ENCODE assay signal across 9 cellular contexts in genomic region chr4:73620115-73620792, GRCh38. TPM values are rescaled to one million over a fixed set of nuclear protein-coding genes. Genes with fewer than 3 reads are reported as not detected.
DNase-seq lines count a peak whose midpoint lies in the region; ATAC-seq lines count a peak whose summit lies in the region.
"Had no signal": no experiment of that assay in that cellular context is flagged by ENCODE, and none has a peak within 500 bp of the region (broad histone marks: within the 10 kb centered on the region; RNA-seq: fewer than 3 reads in every experiment).

A gene with protein sequence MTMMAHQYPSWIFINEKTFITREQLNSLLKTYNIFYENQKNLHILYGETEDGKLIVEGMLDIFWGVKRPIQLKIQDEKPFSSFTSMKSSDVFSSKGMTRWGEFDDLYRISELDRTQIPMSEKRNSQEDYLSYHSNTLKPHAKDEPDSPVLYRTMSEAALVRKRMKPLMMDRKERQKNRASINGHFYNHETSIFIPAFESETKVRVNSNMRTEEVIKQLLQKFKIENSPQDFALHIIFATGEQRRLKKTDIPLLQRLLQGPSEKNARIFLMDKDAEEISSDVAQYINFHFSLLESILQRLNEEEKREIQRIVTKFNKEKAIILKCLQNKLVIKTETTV (minus strand): TSS chr4:73620436. CDS start chr4:73611795, 8,641 bp downstream.

- DNase-seq in activated CD4-positive, alpha-beta T cell treated with anti-CD3 and anti-CD28 coated beads for 36 hours: peak; percentile 49
- DNase-seq in activated CD4-positive, alpha-beta T cell treated with anti-CD3 and anti-CD28 coated beads for 1 hour: no peak
- peak; percentile 69 for DNase-seq in NCI-H1436 (lab: John Stamatoyannopoulos, UW)
- DNase-seq in activated T-cell treated with anti-CD3 and anti-CD28 coated beads, Interleukin-2, amount 50 U/mL, for 48 hours: peak; percentile 26 to 27
- no peak for DNase-seq in stimulated activated effector memory CD8-positive, alpha-beta T cell treated with anti-CD3 and anti-CD28 coated beads, Interleukin-12 subunit alpha, Interleukin-12 subunit beta, amount 100 ng/mL, for 72 hours (ENCODE audit: low spot score in 2 of 2)
- DNase-seq in substantia nigra (lab: John Stamatoyannopoulos, UW): no peak

- no peak within 1 kb of the TSS for H3K27ac Mint-ChIP-seq in activated CD4-positive, alpha-beta T cell treated with anti-CD3 and anti-CD28 coated beads for 36 hours
- no peak within 1 kb of the TSS for H3K27ac Mint-ChIP-seq in stimulated activated effector memory CD8-positive, alpha-beta T cell treated with anti-CD3 and anti-CD28 coated beads, Interleukin-12 subunit alpha, Interleukin-12 subunit beta, amount 100 ng/mL, for 72 hours

- CTCF ChIA-PET in activated CD4-positive, alpha-beta T cell treated with anti-CD3 and anti-CD28 coated beads for 36 hours (lab: Charles Lee): interaction anchor here (1.3 to 1.7 kb wide), 2 partner anchors 11 to 27 kb away, joined by 3 to 4 read pairs; no protein-coding TSS in a partner anchor

- POLR2A ChIA-PET in activated CD4-positive, alpha-beta T cell treated with anti-CD3 and anti-CD28 coated beads for 36 hours (lab: Charles Lee): no interaction called here

- H3K4me3 ChIP-seq in iPS-18c (ENCODE audit: insufficient read depth, low read depth, low read length): peak within 1 kb of the TSS; percentile 36; the same call in 1 of the 2 replicates
- H3K4me3 ChIP-seq: BLaER1 treated with 17β-estradiol and CSF1 and Interleukin-3, amounts not matched to agents 10 nM and 100 nM had no signal

- no peaks in the 10 kb centered on the region for H3K9me3 Mint-ChIP-seq in activated CD4-positive, alpha-beta T cell treated with anti-CD3 and anti-CD28 coated beads for 36 hours (ENCODE audit: low read depth)
- peaks cover 4% of the 10 kb centered on the region for H3K9me3 Mint-ChIP-seq in stimulated activated effector memory CD8-positive, alpha-beta T cell treated with anti-CD3 and anti-CD28 coated beads, Interleukin-12 subunit alpha, Interleukin-12 subunit beta, amount 100 ng/mL, for 72 hours

- H3K36me3 Mint-ChIP-seq in activated CD4-positive, alpha-beta T cell treated with anti-CD3 and anti-CD28 coated beads for 36 hours (ENCODE audit: low read depth): no peaks in the 10 kb centered on the region
- no peaks in the 10 kb centered on the region for H3K36me3 Mint-ChIP-seq in stimulated activated effector memory CD8-positive, alpha-beta T cell treated with anti-CD3 and anti-CD28 coated beads, Interleukin-12 subunit alpha, Interleukin-12 subunit beta, amount 100 ng/mL, for 72 hours

- peak; percentile 68 for ATAC-seq in activated CD4-positive, alpha-beta T cell treated with anti-CD3 and anti-CD28 coated beads for 36 hours
- ATAC-seq in HG02759 (IDR thresholded peaks at IDR 0.05; ENCODE audit: unreplicated experiment): peak; percentile 96
- peak; percentile 61 for ATAC-seq in stimulated activated effector memory CD8-positive, alpha-beta T cell treated with anti-CD3 and anti-CD28 coated beads, Interleukin-12 subunit alpha, Interleukin-12 subunit beta, amount 100 ng/mL, for 72 hours

- H3K4me1 Mint-ChIP-seq in activated CD4-positive, alpha-beta T cell treated with anti-CD3 and anti-CD28 coated beads for 36 hours: peaks cover 10% of the 10 kb centered on the region
- H3K4me1 Mint-ChIP-seq in stimulated activated effector memory CD8-positive, alpha-beta T cell treated with anti-CD3 and anti-CD28 coated beads, Interleukin-12 subunit alpha, Interleukin-12 subunit beta, amount 100 ng/mL, for 72 hours: no peaks in the 10 kb centered on the region

- intact Hi-C loops in activated CD4-positive, alpha-beta T cell treated with anti-CD3 and anti-CD28 coated beads for 36 hours (cut with DNase I, micrococcal nuclease): no loop called here

- H3K27ac ChIP-seq in substantia nigra (ENCODE audit: low read depth, low read length, poor library complexity, severe bottlenecking): no peak within 1 kb of the TSS
- H3K27ac ChIP-seq: BLaER1 treated with 17β-estradiol and CSF1 and Interleukin-3, amounts not matched to agents 10 nM and 100 nM had no signal

- peaks cover 11% of the 10 kb centered on the region for H3K27me3 Mint-ChIP-seq in activated CD4-positive, alpha-beta T cell treated with anti-CD3 and anti-CD28 coated beads for 36 hours

- H3K9me3 ChIP-seq in iPS-18c (ENCODE audit: control insufficient read depth, insufficient read depth, low read length): no peaks in the 10 kb centered on the region
- H3K9me3 ChIP-seq: BLaER1 treated with 17β-estradiol and CSF1 and Interleukin-3, amounts not matched to agents 10 nM and 100 nM had no signal

- H3K4me3 Mint-ChIP-seq in activated CD4-positive, alpha-beta T cell treated with anti-CD3 and anti-CD28 coated beads for 36 hours: peak within 1 kb of the TSS; percentile 32
- H3K4me3 Mint-ChIP-seq in stimulated activated effector memory CD8-positive, alpha-beta T cell treated with anti-CD3 and anti-CD28 coated beads, Interleukin-12 subunit alpha, Interleukin-12 subunit beta, amount 100 ng/mL, for 72 hours: no peak within 1 kb of the TSS

RNA-seq across cellular contexts. Expression of the gene that starts here (rescaled TPM):
- under 1 TPM in 1 of 2 experiments, not detected in 1; 0.04 TPM for total RNA-seq in activated CD4-positive, alpha-beta T cell treated with anti-CD3 and anti-CD28 coated beads for 36 hours

Comparison
In these comparisons a context has a peak if more than half of its experiments do, and no peak if none do; other contexts are left out.
1. Peak in DNase-seq and ATAC-seq in activated CD4-positive, alpha-beta T cell treated with anti-CD3 and anti-CD28 coated beads for 36 hours; RNA of the gene not detected or under 1 TPM.
2. DNase-seq: peak in NCI-H1436 (single experiment) and activated T-cell treated with anti-CD3 and anti-CD28 coated beads, Interleukin-2, amount 50 U/mL, for 48 hours (2 of 2); none in activated CD4-positive, alpha-beta T cell treated with anti-CD3 and anti-CD28 coated beads for 1 hour (single experiment), stimulated activated effector memory CD8-positive, alpha-beta T cell treated with anti-CD3 and anti-CD28 coated beads, Interleukin-12 subunit alpha, Interleukin-12 subunit beta, amount 100 ng/mL, for 72 hours (0 of 2) and substantia nigra (0 of 49).
3. Peak in every context shown above with its lines, with median percentiles within 50 percentile points of each other: ATAC-seq.